8 cellular contexts compared by ENCODE assay signal in genomic region chr6:107957909-107958688, GRCh38. TPM values are rescaled to one million over a fixed set of nuclear protein-coding genes. Genes with fewer than 3 reads are reported as not detected.
DNase-seq lines count a peak whose midpoint lies in the region; ATAC-seq and TF ChIP-seq lines count a peak whose summit lies in the region.

Gene SEC63 (minus strand): TSS chr6:107958208. CDS start chr6:107958009, 199 bp downstream.

- CTCF ChIA-PET in activated naive CD4-positive, alpha-beta T cell treated with anti-CD3 and anti-CD28 coated beads, Interleukin-2, amount 10 ng/mL, durations not matched to agents 7 days and 5 days (lab: Charles Lee) = no interaction called here

- H3K9me3 Mint-ChIP-seq in activated naive CD4-positive, alpha-beta T cell treated with anti-CD3 and anti-CD28 coated beads, Interleukin-2, amount 10 ng/mL, durations not matched to agents 7 days and 5 days = no peaks in the 10 kb centered on the region

- H3K27ac ChIP-seq in SK-N-MC = peak within 1 kb of the TSS; percentile 96
- peak within 1 kb of the TSS; percentile 70 to 95 (median 93) for H3K27ac ChIP-seq in gastroesophageal sphincter

- no peak for TF ChIP-seq EP300 in gastroesophageal sphincter (IDR thresholded peaks at IDR 0.05)

- DNase-seq in GM06990 (ENCODE audit: extremely low read depth, insufficient read length) (peak; percentile 97), NCI-H1048 (lab: John Stamatoyannopoulos, UW) (peak; percentile 91), SK-N-MC (ENCODE audit: low read depth, low spot score) (no peak), nucleus accumbens (lab: John Stamatoyannopoulos, UW) (peak; percentile 70 to 99 (median 96)), superior temporal gyrus (ENCODE audit: extremely low spot score) (peak; percentile 94)
- DNase-seq in activated naive CD4-positive, alpha-beta T cell treated with anti-CD3 and anti-CD28 coated beads, Interleukin-2, amount 10 ng/mL, durations not matched to agents 7 days and 5 days = peak; percentile 98

- peak within 1 kb of the TSS; percentile 80 for H3K4me3 ChIP-seq in GM06990 (replicated peaks; ENCODE audit: low read depth, low read length)
- H3K4me3 ChIP-seq in SK-N-MC = peak within 1 kb of the TSS; percentile 80
- H3K4me3 ChIP-seq in gastroesophageal sphincter = peak within 1 kb of the TSS; percentile 65 to 95

- H3K4me1 Mint-ChIP-seq in activated naive CD4-positive, alpha-beta T cell treated with anti-CD3 and anti-CD28 coated beads, Interleukin-2, amount 10 ng/mL, durations not matched to agents 7 days and 5 days = peaks cover 36% of the 10 kb centered on the region

- H3K36me3 ChIP-seq in GM06990 (ENCODE audit: control insufficient read depth, insufficient read depth, low read length) (no peaks in the 10 kb centered on the region), SK-N-MC (ENCODE audit: insufficient read depth, low read length) (peaks cover 11% of the 10 kb centered on the region), gastroesophageal sphincter (no peaks in the 10 kb centered on the region)

- H3K27me3 Mint-ChIP-seq in activated naive CD4-positive, alpha-beta T cell treated with anti-CD3 and anti-CD28 coated beads, Interleukin-2, amount 10 ng/mL, durations not matched to agents 7 days and 5 days = peaks cover 17% of the 10 kb centered on the region

- H3K36me3 Mint-ChIP-seq in activated naive CD4-positive, alpha-beta T cell treated with anti-CD3 and anti-CD28 coated beads, Interleukin-2, amount 10 ng/mL, durations not matched to agents 7 days and 5 days = peaks cover 15% of the 10 kb centered on the region

- peak within 1 kb of the TSS; percentile 99 for H3K27ac Mint-ChIP-seq in activated naive CD4-positive, alpha-beta T cell treated with anti-CD3 and anti-CD28 coated beads, Interleukin-2, amount 10 ng/mL, durations not matched to agents 7 days and 5 days

- H3K4me1 ChIP-seq in gastroesophageal sphincter = peaks cover 0 to 41% (median 14%) of the 10 kb centered on the region in 3 donors

- H3K9ac ChIP-seq in SK-N-MC (ENCODE audit: insufficient read length) = peak within 1 kb of the TSS; percentile 87

- peak; percentile 89 to 90 for TF ChIP-seq POLR2A in gastroesophageal sphincter (IDR thresholded peaks at IDR 0.05)

- H3K4me3 Mint-ChIP-seq in activated naive CD4-positive, alpha-beta T cell treated with anti-CD3 and anti-CD28 coated beads, Interleukin-2, amount 10 ng/mL, durations not matched to agents 7 days and 5 days = peak within 1 kb of the TSS; percentile 100

- TF ChIP-seq CTCF in GM06990 (IDR thresholded peaks at IDR 0.05; ENCODE audit: insufficient read depth, low read length, poor library complexity, severe bottlenecking) (no peak), gastroesophageal sphincter (IDR thresholded peaks at IDR 0.05) (no peak)

- H3K9me3 ChIP-seq in SK-N-MC (ENCODE audit: low read depth, low read length) (no peaks in the 10 kb centered on the region), gastroesophageal sphincter (no peaks in the 10 kb centered on the region)

- peak; percentile 90 for ATAC-seq in HG02571 (IDR thresholded peaks at IDR 0.05; ENCODE audit: unreplicated experiment)
- peak; percentile 99 for ATAC-seq in gastroesophageal sphincter

- no peaks in the 10 kb centered on the region for H3K27me3 ChIP-seq in GM06990 (replicated peaks; ENCODE audit: control insufficient read depth, insufficient read depth, low read length)
- no peaks in the 10 kb centered on the region for H3K27me3 ChIP-seq in gastroesophageal sphincter

- 0% methylated on average over 2 of the region's 69 CpGs; no CpG with 5 or more reads in 1 of the 2 donors for WGBS in gastroesophageal sphincter (ENCODE audit: low coverage in 1 of 2), 2 donors

RNA-seq across cellular contexts. Expression of gene SEC63, which starts in this region (rescaled TPM):
- 10 to 100 TPM; 28.1 to 42.6 (median 32.9) TPM for total RNA-seq in gastroesophageal sphincter
